ENCODE assay signal across 1 cellular context in the genomic region with DNA sequence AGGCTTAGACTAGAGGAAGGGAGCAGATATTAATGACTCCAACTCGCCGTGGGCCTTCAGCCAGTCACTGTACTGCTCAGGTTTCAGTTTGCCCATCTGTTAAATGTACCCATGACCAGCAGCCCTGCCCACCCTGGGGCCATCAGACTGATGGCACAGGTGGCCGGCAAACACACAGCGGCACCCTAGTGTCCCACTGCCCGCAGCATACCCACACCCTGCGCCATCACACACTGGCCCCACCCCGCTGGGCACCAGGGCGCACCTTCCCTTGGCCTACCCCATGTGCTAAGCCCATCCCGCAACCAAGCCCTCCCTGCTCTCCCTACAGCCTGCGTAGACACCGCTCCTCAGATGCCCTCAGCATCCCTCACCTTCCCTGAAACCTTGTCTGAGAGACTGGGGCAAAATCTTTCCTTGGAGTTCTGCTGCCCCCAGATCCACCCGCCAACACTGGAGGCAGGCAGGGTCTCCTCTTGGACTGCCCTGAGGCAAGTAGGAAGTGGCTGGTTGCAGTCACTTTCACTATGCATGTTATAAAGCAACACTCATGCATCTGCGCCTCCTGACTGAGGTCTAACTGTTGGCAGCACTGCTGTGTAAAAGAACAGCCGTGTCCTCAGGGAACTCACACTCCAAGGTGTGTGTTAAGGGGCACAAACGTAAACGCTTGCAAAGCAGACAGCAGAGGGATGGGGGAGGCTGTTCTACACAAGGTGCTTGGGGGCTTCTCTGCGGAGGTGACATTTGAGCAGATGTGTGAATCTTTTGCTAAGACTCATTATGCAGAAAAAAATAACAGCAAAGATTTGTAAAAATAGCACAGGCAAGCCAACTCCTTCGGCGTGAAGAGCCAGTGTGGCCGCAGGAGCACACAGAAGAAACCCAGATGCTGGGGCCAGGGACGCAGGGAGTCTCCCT.
TF ChIP-seq lines count a peak whose summit lies in the region.

No MANE protein-coding gene starts in this region.

TF ChIP-seq in GM12878, 131 proteins besides CTCF, POLR2A, EP300 and RAD21:
- TF ChIP-seq MTA2 (IDR thresholded peaks at IDR 0.05; ENCODE audit: low read depth) (no peak), TBL1XR1 (IDR thresholded peaks at IDR 0.05; ENCODE audit: low read depth, low read length) (no peak), ZNF274 (IDR thresholded peaks at IDR 0.05; ENCODE audit: insufficient read depth, insufficient read length) (no peak), ZZZ3 (IDR thresholded peaks at IDR 0.05; ENCODE audit: control insufficient read depth, insufficient read length, low read depth) (no peak), EED (IDR thresholded peaks at IDR 0.05; ENCODE audit: low read depth) (no peak), ZSCAN29 (IDR thresholded peaks at IDR 0.05) (no peak), IKZF2 (IDR thresholded peaks at IDR 0.05) (no peak)
- TF ChIP-seq, protein P1, sequence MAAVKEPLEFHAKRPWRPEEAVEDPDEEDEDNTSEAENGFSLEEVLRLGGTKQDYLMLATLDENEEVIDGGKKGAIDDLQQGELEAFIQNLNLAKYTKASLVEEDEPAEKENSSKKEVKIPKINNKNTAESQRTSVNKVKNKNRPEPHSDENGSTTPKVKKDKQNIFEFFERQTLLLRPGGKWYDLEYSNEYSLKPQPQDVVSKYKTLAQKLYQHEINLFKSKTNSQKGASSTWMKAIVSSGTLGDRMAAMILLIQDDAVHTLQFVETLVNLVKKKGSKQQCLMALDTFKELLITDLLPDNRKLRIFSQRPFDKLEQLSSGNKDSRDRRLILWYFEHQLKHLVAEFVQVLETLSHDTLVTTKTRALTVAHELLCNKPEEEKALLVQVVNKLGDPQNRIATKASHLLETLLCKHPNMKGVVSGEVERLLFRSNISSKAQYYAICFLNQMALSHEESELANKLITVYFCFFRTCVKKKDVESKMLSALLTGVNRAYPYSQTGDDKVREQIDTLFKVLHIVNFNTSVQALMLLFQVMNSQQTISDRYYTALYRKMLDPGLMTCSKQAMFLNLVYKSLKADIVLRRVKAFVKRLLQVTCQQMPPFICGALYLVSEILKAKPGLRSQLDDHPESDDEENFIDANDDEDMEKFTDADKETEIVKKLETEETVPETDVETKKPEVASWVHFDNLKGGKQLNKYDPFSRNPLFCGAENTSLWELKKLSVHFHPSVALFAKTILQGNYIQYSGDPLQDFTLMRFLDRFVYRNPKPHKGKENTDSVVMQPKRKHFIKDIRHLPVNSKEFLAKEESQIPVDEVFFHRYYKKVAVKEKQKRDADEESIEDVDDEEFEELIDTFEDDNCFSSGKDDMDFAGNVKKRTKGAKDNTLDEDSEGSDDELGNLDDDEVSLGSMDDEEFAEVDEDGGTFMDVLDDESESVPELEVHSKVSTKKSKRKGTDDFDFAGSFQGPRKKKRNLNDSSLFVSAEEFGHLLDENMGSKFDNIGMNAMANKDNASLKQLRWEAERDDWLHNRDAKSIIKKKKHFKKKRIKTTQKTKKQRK (IDR thresholded peaks at IDR 0.05; ENCODE audit: low read depth, low read length) = no peak
